8 cellular contexts compared by ENCODE assay signal in genomic region chrX:32448320-32448719, GRCh38.
DNase-seq lines count a peak whose midpoint lies in the region; ATAC-seq and TF ChIP-seq lines count a peak whose summit lies in the region.

No MANE protein-coding gene starts in this region.

- H3K27ac Mint-ChIP-seq in type B pancreatic cell: no peak overlapping the region

- peak overlapping the region; percentile 50 for H3K9ac ChIP-seq in SU-DHL-6 (ENCODE audit: low read length)

- no peak for TF ChIP-seq POLR2A in spleen (IDR thresholded peaks at IDR 0.05)

- no peak overlapping the region for H3K27ac ChIP-seq in ACC112 (ENCODE audit: low read depth, low read length)
- H3K27ac ChIP-seq in SU-DHL-6 (ENCODE audit: low read depth, low read length): peak overlapping the region; percentile 100
- peak overlapping the region in 5 of 8 donors; percentile 32 to 60 (median 42) for H3K27ac ChIP-seq in spleen

- H3K79me2 ChIP-seq in ACC112 (ENCODE audit: control insufficient read depth, insufficient read depth, low read length, unreplicated experiment): no peaks in the 10 kb centered on the region
- no peaks in the 10 kb centered on the region for H3K79me2 ChIP-seq in SU-DHL-6 (ENCODE audit: insufficient read depth, low read length)

- H3K36me3 Mint-ChIP-seq in type B pancreatic cell: no peaks in the 10 kb centered on the region

- H2AFZ ChIP-seq in ACC112 (ENCODE audit: low read length, unreplicated experiment) (peak overlapping the region; percentile 43), SU-DHL-6 (ENCODE audit: low read depth, low read length, severe bottlenecking) (no peak overlapping the region)

- peak overlapping the region; percentile 93 for H3K4me2 ChIP-seq in SU-DHL-6 (ENCODE audit: low read depth, low read length, poor library complexity, severe bottlenecking)

- 36 to 56% (median 39%) methylated on average over 1 of the region's 1 CpG for WGBS in spleen, 5 donors

- no peak for TF ChIP-seq CTCF in SU-DHL-6 (IDR thresholded peaks at IDR 0.05; ENCODE audit: insufficient read depth, low read length, poor library complexity, severe bottlenecking)
- no peak for TF ChIP-seq CTCF in spleen (IDR thresholded peaks at IDR 0.05 in 8 of 11, conservative IDR thresholded peaks at IDR 0.05 in 3 of 11)
- TF ChIP-seq CTCF in type B pancreatic cell (conservative IDR thresholded peaks at IDR 0.05): no peak

- intact Hi-C loops in spleen (cut with DNase I; ENCODE audit: low total_unique reads): no loop called here

- no peaks in the 10 kb centered on the region for H3K9me3 ChIP-seq in SU-DHL-6 (ENCODE audit: insufficient read depth, low read length)
- no peaks in the 10 kb centered on the region for H3K9me3 ChIP-seq in spleen

- H3K27me3 ChIP-seq in ACC112 (ENCODE audit: insufficient read depth, low read length): no peaks in the 10 kb centered on the region
- H3K27me3 ChIP-seq in SU-DHL-6 (ENCODE audit: low read length): no peaks in the 10 kb centered on the region
- no peaks in the 10 kb centered on the region for H3K27me3 ChIP-seq in spleen (replicated peaks in 1 of 7)

- H3K9me3 Mint-ChIP-seq in type B pancreatic cell: no peaks in the 10 kb centered on the region

- peaks cover 34% of the 10 kb centered on the region for H3F3A ChIP-seq in SU-DHL-6 (ENCODE audit: insufficient read depth)

- H3K27me3 Mint-ChIP-seq in type B pancreatic cell: no peaks in the 10 kb centered on the region

- no peaks in the 10 kb centered on the region for H3K4me1 Mint-ChIP-seq in type B pancreatic cell (ENCODE audit: unreplicated experiment)

- H4K20me1 ChIP-seq in SU-DHL-6 (ENCODE audit: low read depth, low read length): no peaks in the 10 kb centered on the region

- H3K36me3 ChIP-seq in ACC112 (ENCODE audit: insufficient read depth, low read length) (no peaks in the 10 kb centered on the region), SU-DHL-6 (ENCODE audit: low read length) (peaks cover 3% of the 10 kb centered on the region; the same call in 1 of the 2 replicates), spleen (no peaks in the 10 kb centered on the region)

- no peaks in the 10 kb centered on the region for H3K9me2 ChIP-seq in SU-DHL-6 (replicated peaks; ENCODE audit: insufficient read depth, low read length)

- peak; percentile 99 for ATAC-seq in GM19023 (IDR thresholded peaks at IDR 0.05; ENCODE audit: unreplicated experiment)
- ATAC-seq in HG03066 (IDR thresholded peaks at IDR 0.05; ENCODE audit: low read depth, unreplicated experiment): peak; percentile 99

- H3K4me3 ChIP-seq in ACC112 (ENCODE audit: low read depth, low read length): peak overlapping the region; percentile 55
- H3K4me3 ChIP-seq in SU-DHL-6 (ENCODE audit: insufficient read depth, low read length, poor library complexity, severe bottlenecking): peak overlapping the region; percentile 30
- peak overlapping the region in 1 of 8 donors; percentile 17 for H3K4me3 ChIP-seq in spleen

- no peaks in the 10 kb centered on the region for H3K4me1 ChIP-seq in ACC112 (ENCODE audit: control insufficient read depth, insufficient read depth, low read length, unreplicated experiment)
- peaks cover 0 to 12% (median 0%) of the 10 kb centered on the region in 6 donors for H3K4me1 ChIP-seq in spleen

- DNase-seq in spleen (no peak), NCI-H2081 treated with DMSO at 0.1 percent for 48 hours (lab: John Stamatoyannopoulos, UW) (no peak), type B pancreatic cell (ENCODE audit: extremely low spot score, unreplicated experiment) (no peak), NCI-H524 (lab: John Stamatoyannopoulos, UW) (no peak)

- H3K4me3 Mint-ChIP-seq in type B pancreatic cell: no peak overlapping the region
